ENCODE assay signal across 9 cellular contexts in genomic region chr4:173014113-173014558, GRCh38.
DNase-seq lines count a peak whose midpoint lies in the region; ATAC-seq and TF ChIP-seq lines count a peak whose summit lies in the region.
"Had no signal": no experiment of that assay in that cellular context is flagged by ENCODE, and none has a peak within 500 bp of the region (broad histone marks: within the 10 kb centered on the region; RNA-seq: fewer than 3 reads in every experiment).

No MANE protein-coding gene starts in this region.

- H2AFZ ChIP-seq in smooth muscle cell (ENCODE audit: low read depth), result no peak overlapping the region

- in situ Hi-C loops in GM13976 (cut with MboI; ENCODE audit: low sequenced_read_pairs, unreplicated experiment), result loop anchor here (10.0 kb wide), 1 partner anchor 401 kb away; no protein-coding TSS in a partner anchor

- H3K4me3 ChIP-seq in SK-N-MC (peak overlapping the region; percentile 48), smooth muscle cell (no peak overlapping the region)
- H3K4me3 ChIP-seq: BLaER1 treated with 17β-estradiol and CSF1 and Interleukin-3, amounts not matched to agents 10 nM and 100 nM had no signal

- WGBS in smooth muscle cell (ENCODE audit: low lambda C conversion rate), result 18% methylated on average over 4 of the region's 4 CpGs

- H3K9me3 ChIP-seq in SK-N-MC (ENCODE audit: low read depth, low read length), result no peaks in the 10 kb centered on the region
- H3K9me3 ChIP-seq in smooth muscle cell (replicated peaks; ENCODE audit: low read depth), result no peaks in the 10 kb centered on the region
- H3K9me3 ChIP-seq: BLaER1 treated with 17β-estradiol and CSF1 and Interleukin-3, amounts not matched to agents 10 nM and 100 nM had no signal

- peak overlapping the region; percentile 97 for H3K27ac ChIP-seq in SK-N-MC
- peak overlapping the region; percentile 65 for H3K27ac ChIP-seq in smooth muscle cell (ENCODE audit: low read depth)
- H3K27ac ChIP-seq: BLaER1 treated with 17β-estradiol and CSF1 and Interleukin-3, amounts not matched to agents 10 nM and 100 nM had no signal

- H3K9ac ChIP-seq in SK-N-MC (ENCODE audit: insufficient read length), result peak overlapping the region; percentile 61
- no peak overlapping the region for H3K9ac ChIP-seq in smooth muscle cell (ENCODE audit: low read depth)
- H3K9ac ChIP-seq: BLaER1 treated with 17β-estradiol and CSF1 and Interleukin-3, amounts not matched to agents 10 nM and 100 nM had no signal

- no peaks in the 10 kb centered on the region for H4K20me1 ChIP-seq in smooth muscle cell (ENCODE audit: low read depth)
- H4K20me1 ChIP-seq: BLaER1 treated with 17β-estradiol and CSF1 and Interleukin-3, amounts not matched to agents 10 nM and 100 nM had no signal

- peaks cover 10% of the 10 kb centered on the region for H3K4me1 ChIP-seq in smooth muscle cell (ENCODE audit: low read depth)

- H3K4me2 ChIP-seq in smooth muscle cell, result peak overlapping the region; percentile 71

- ATAC-seq in HG02588 (IDR thresholded peaks at IDR 0.05; ENCODE audit: unreplicated experiment), result no peak

- H3F3A ChIP-seq in smooth muscle cell (ENCODE audit: low read depth), result peaks cover 7% of the 10 kb centered on the region

- TF ChIP-seq CTCF in smooth muscle cell (IDR thresholded peaks at IDR 0.05; ENCODE audit: borderline replicate concordance, insufficient read depth, poor library complexity, severe bottlenecking) (no peak), GM13976 (IDR thresholded peaks at IDR 0.05; ENCODE audit: borderline replicate concordance, control extremely low read depth, extremely low read depth, insufficient read depth, missing control alignments) (no peak)

- H3K36me3 ChIP-seq in SK-N-MC (ENCODE audit: insufficient read depth, low read length) (no peaks in the 10 kb centered on the region), smooth muscle cell (ENCODE audit: low read depth) (no peaks in the 10 kb centered on the region)
- H3K36me3 ChIP-seq: BLaER1 treated with 17β-estradiol and CSF1 and Interleukin-3, amounts not matched to agents 10 nM and 100 nM had no signal

- no peaks in the 10 kb centered on the region for H3K27me3 ChIP-seq in smooth muscle cell (ENCODE audit: low read depth)
- H3K27me3 ChIP-seq: BLaER1 treated with 17β-estradiol and CSF1 and Interleukin-3, amounts not matched to agents 10 nM and 100 nM had no signal

- peak; percentile 26 to 41 for DNase-seq in SHP77 (lab: John Stamatoyannopoulos, UW)
- DNase-seq in SHP77 treated with DMSO at 0.1 percent for 48 hours (lab: John Stamatoyannopoulos, UW), result no peak
- DNase-seq in SK-N-MC (ENCODE audit: low read depth, low spot score), result no peak
- peak; percentile 25 for DNase-seq in foreskin melanocyte
- peak; percentile 8 for DNase-seq in smooth muscle cell (lab: John Stamatoyannopoulos, UW; ENCODE audit: unreplicated experiment)
- DNase-seq in GM13976 (ENCODE audit: low spot score), result no peak
- DNase-seq in activated CD4-positive, alpha-beta T cell treated with anti-CD3 and anti-CD28 coated beads for 1 hour, result no peak

- H3K79me2 ChIP-seq in smooth muscle cell (ENCODE audit: low read depth), result no peaks in the 10 kb centered on the region

Comparison
In these comparisons a context has a peak if more than half of its experiments do, and no peak if none do; other contexts are left out.
1. DNase-seq: peak in SHP77 (2 of 2), foreskin melanocyte (single experiment) and smooth muscle cell (single experiment); none in SHP77 treated with DMSO at 0.1 percent for 48 hours (single experiment), SK-N-MC (single experiment), GM13976 (single experiment) and activated CD4-positive, alpha-beta T cell treated with anti-CD3 and anti-CD28 coated beads for 1 hour (single experiment).